17 cellular contexts compared by ENCODE assay signal in genomic region chr11:87347860-87348259, GRCh38.
A peak's percentile ranks its signal among the peaks of the same experiment; 100 is the strongest.
DNase-seq lines count a peak whose midpoint lies in the region; ATAC-seq, FAIRE-seq and TF ChIP-seq lines count a peak whose summit lies in the region.
"Had no signal": no experiment of that assay in that cellular context is flagged by ENCODE, and none has a peak within 500 bp of the region (broad histone marks: within the 10 kb centered on the region; RNA-seq: fewer than 3 reads in every experiment).

No MANE protein-coding gene starts in this region.

- H3K9ac ChIP-seq in Karpas-422 (ENCODE audit: low read length) (peak overlapping the region; percentile 17; the same call in 1 of the 2 replicates), K562 (ENCODE audit: insufficient read depth in 1 of 2, low read depth in 2 of 2, low read length in 2 of 2) (no peak overlapping the region)
- H3K9ac ChIP-seq: GM23248 had no signal

- H3K9me3 Mint-ChIP-seq in WTC11: peaks cover 6% of the 10 kb centered on the region; the same call in 1 of the 2 replicates
- H3K9me3 Mint-ChIP-seq: CD4-positive, alpha-beta memory T cell had no signal

- no peak overlapping the region for H3K4me3 Mint-ChIP-seq in WTC11
- H3K4me3 Mint-ChIP-seq: CD4-positive, alpha-beta memory T cell had no signal

- H3K9me3 ChIP-seq in Karpas-422 (ENCODE audit: low read length): no peaks in the 10 kb centered on the region
- no peaks in the 10 kb centered on the region for H3K9me3 ChIP-seq in K562 (replicated peaks; ENCODE audit: control insufficient read depth, insufficient read depth, low read depth, low read length)
- no peaks in the 10 kb centered on the region for H3K9me3 ChIP-seq in mesodermal cell (ENCODE audit: control insufficient read depth, low read length)

- no peaks in the 10 kb centered on the region for H3K79me2 ChIP-seq in Karpas-422 (ENCODE audit: low read length)
- H3K79me2 ChIP-seq in K562 (ENCODE audit: control insufficient read depth, insufficient read depth, low read length): no peaks in the 10 kb centered on the region

- ATAC-seq in K562 (no peak), WTC11 (no peak)

- no peak for TF ChIP-seq POLR2A in K562 (conservative IDR thresholded peaks at IDR 0.05)

- H3K4me1 Mint-ChIP-seq in WTC11: peaks cover 7% of the 10 kb centered on the region

- BruUV-seq in K562 (replicated peaks; lab: Mats Ljungman, UMichigan): no TSS peak

- no peak overlapping the region for H3K4me2 ChIP-seq in Karpas-422 (ENCODE audit: low read depth, low read length, poor library complexity, severe bottlenecking)
- H3K4me2 ChIP-seq in K562 (ENCODE audit: insufficient read depth, low read length): no peak overlapping the region

- H3K27me3 Mint-ChIP-seq in WTC11 (ENCODE audit: low read depth): no peaks in the 10 kb centered on the region

- no peaks in the 10 kb centered on the region for H3K9me2 ChIP-seq in Karpas-422 (replicated peaks; ENCODE audit: insufficient read depth, low read length)

- H3K27ac ChIP-seq in Karpas-422 (ENCODE audit: low read length): peak overlapping the region; percentile 89
- no peak overlapping the region for H3K27ac ChIP-seq in K562 (ENCODE audit: extremely low read depth, low read depth, low read length)
- H3K27ac ChIP-seq in mesodermal cell (ENCODE audit: low read depth, low read length, severe bottlenecking): peak overlapping the region; percentile 19
- H3K27ac ChIP-seq: GM23248 had no signal

- H4K20me1 ChIP-seq in Karpas-422 (ENCODE audit: insufficient read depth, low read depth, low read length) (no peaks in the 10 kb centered on the region), K562 (replicated peaks; ENCODE audit: control insufficient read depth, insufficient read depth, low read length) (no peaks in the 10 kb centered on the region)

- TF ChIP-seq EP300 in K562 (IDR thresholded peaks at IDR 0.05; ENCODE audit: low read length): no peak

- no peak for TF ChIP-seq CTCF in K562 (IDR thresholded peaks at IDR 0.05 in 2 of 3, conservative IDR thresholded peaks at IDR 0.05 in 1 of 3; ENCODE audit: insufficient read depth in 2 of 3, low read depth in 1 of 3, low read length in 3 of 3)
- no peak for TF ChIP-seq CTCF in WTC11 (IDR thresholded peaks at IDR 0.05)

- POLR2A ChIA-PET in K562 (lab: Yijun Ruan, JAX) (no interaction called here), WTC11 (lab: Charles Lee) (no interaction called here)

- H2AFZ ChIP-seq in Karpas-422 (ENCODE audit: low read length) (peak overlapping the region; percentile 1; the same call in 1 of the 2 replicates), K562 (ENCODE audit: low read depth, low read length) (no peak overlapping the region)
- H2AFZ ChIP-seq: GM23248 had no signal

- peaks cover 56% of the 10 kb centered on the region for H3K4me1 ChIP-seq in Karpas-422 (ENCODE audit: low read length)
- H3K4me1 ChIP-seq in K562 (replicated peaks in 1 of 2; ENCODE audit: control insufficient read depth in 2 of 2, insufficient read depth in 2 of 2, low read length in 2 of 2): peaks cover 0 to 3% of the 10 kb centered on the region in 2 experiments; a peak in 3 of 5 replicates
- peaks cover 6% of the 10 kb centered on the region for H3K4me1 ChIP-seq in mesodermal cell (ENCODE audit: control insufficient read depth, insufficient read depth, low read length, poor library complexity, severe bottlenecking)

- DNase-seq in Karpas-422 (no peak), K562 (ENCODE audit: extremely low read depth in 1 of 4, low spot score in 3 of 4) (peak in 1 of 4 experiments; percentile 7), head of caudate nucleus (no peak), WTC11 (ENCODE audit: low spot score) (no peak), activated gamma-delta T cell treated with Interleukin-2 at 50 U/mL for 16 hours (no peak)
- DNase-seq: C1 segment of cervical spinal cord; CD4-positive, alpha-beta memory T cell; COR-L47; DMS153; DND-41; GM23248; H7; HCEC 1CT had no signal

- FAIRE-seq in K562 (lab: Jason Lieb, UNC): no peak
- FAIRE-seq: G401.6, GM12892, H1 had no signal

- no peaks in the 10 kb centered on the region for H3K36me3 Mint-ChIP-seq in WTC11
- H3K36me3 Mint-ChIP-seq: CD4-positive, alpha-beta memory T cell had no signal

- H3K36me3 ChIP-seq in Karpas-422 (ENCODE audit: insufficient read depth, low read length) (peaks cover 4% of the 10 kb centered on the region; the same call in 1 of the 2 replicates), K562 (ENCODE audit: control insufficient read depth, insufficient read depth, low read length) (no peaks in the 10 kb centered on the region), mesodermal cell (ENCODE audit: control insufficient read depth, insufficient read depth, low read length) (no peaks in the 10 kb centered on the region)

- intact Hi-C loops in K562 (cut with micrococcal nuclease): no loop called here
- intact Hi-C loops in head of caudate nucleus (cut with DNase I): no loop called here

- no peak for TF ChIP-seq RAD21 in K562 (CRISPR knock-in tag; conservative IDR thresholded peaks at IDR 0.05 in 1 of 2, IDR thresholded peaks at IDR 0.05 in 1 of 2)

- CTCF ChIA-PET in K562 (lab: Yijun Ruan, JAX; ENCODE audit: low intra/inter-chr PET ratio): no interaction called here
- CTCF ChIA-PET in WTC11 (lab: Charles Lee): no interaction called here

- H3K9me1 ChIP-seq in K562 (ENCODE audit: control insufficient read depth, insufficient read depth, low read length): no peaks in the 10 kb centered on the region

- H3K27me3 ChIP-seq in Karpas-422 (ENCODE audit: low read length) (no peaks in the 10 kb centered on the region), K562 (ENCODE audit: control insufficient read depth in 2 of 2, insufficient read depth in 2 of 2, low read length in 2 of 2) (no peaks in the 10 kb centered on the region)

- no peak overlapping the region for H3K27ac Mint-ChIP-seq in WTC11
- H3K27ac Mint-ChIP-seq: CD4-positive, alpha-beta memory T cell had no signal

- H3K4me3 ChIP-seq in Karpas-422 (ENCODE audit: low read length) (no peak overlapping the region), K562 (no peak overlapping the region), mesodermal cell (ENCODE audit: extremely low read depth, insufficient read depth, low read length, poor library complexity, severe bottlenecking) (no peak overlapping the region)
- H3K4me3 ChIP-seq: GM23248 had no signal

- in situ Hi-C loops in K562 (cut with MboI): no loop called here

TF ChIP-seq in K562, 482 proteins besides CTCF, POLR2A, EP300 and RAD21:
- TF ChIP-seq ZZZ3 (IDR thresholded peaks at IDR 0.05) (no peak), CBFA2T2 (conservative IDR thresholded peaks at IDR 0.05) (0 out of 2 replicates have a peak, but pooled peaks have one; percentile 2), CBFA2T3 (IDR thresholded peaks at IDR 0.05) (peak; percentile 33; the same call in 1 of the 2 replicates)

TF ChIP-seq in WTC11, 78 proteins besides CTCF, POLR2A, EP300 and RAD21:
- no peak for TF ChIP-seq KAT7 (CRISPR knock-in tag; IDR thresholded peaks at IDR 0.05; ENCODE audit: borderline replicate concordance)
- no peak for TF ChIP-seq TP53 (CRISPR knock-in tag; IDR thresholded peaks at IDR 0.05)
- TF ChIP-seq HMGXB4 (CRISPR knock-in tag; IDR thresholded peaks at IDR 0.05): no peak
- TF ChIP-seq NR3C1 (CRISPR knock-in tag; conservative IDR thresholded peaks at IDR 0.05; ENCODE audit: low read depth): no peak
- TF ChIP-seq, protein P1, sequence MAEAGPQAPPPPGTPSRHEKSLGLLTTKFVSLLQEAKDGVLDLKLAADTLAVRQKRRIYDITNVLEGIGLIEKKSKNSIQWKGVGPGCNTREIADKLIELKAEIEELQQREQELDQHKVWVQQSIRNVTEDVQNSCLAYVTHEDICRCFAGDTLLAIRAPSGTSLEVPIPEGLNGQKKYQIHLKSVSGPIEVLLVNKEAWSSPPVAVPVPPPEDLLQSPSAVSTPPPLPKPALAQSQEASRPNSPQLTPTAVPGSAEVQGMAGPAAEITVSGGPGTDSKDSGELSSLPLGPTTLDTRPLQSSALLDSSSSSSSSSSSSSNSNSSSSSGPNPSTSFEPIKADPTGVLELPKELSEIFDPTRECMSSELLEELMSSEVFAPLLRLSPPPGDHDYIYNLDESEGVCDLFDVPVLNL (CRISPR knock-in tag; IDR thresholded peaks at IDR 0.05; ENCODE audit: borderline replicate concordance, low read depth): no peak
- TF ChIP-seq CREB1 (CRISPR knock-in tag; IDR thresholded peaks at IDR 0.05): no peak
